9 cellular contexts compared by ENCODE assay signal in the genomic region with DNA sequence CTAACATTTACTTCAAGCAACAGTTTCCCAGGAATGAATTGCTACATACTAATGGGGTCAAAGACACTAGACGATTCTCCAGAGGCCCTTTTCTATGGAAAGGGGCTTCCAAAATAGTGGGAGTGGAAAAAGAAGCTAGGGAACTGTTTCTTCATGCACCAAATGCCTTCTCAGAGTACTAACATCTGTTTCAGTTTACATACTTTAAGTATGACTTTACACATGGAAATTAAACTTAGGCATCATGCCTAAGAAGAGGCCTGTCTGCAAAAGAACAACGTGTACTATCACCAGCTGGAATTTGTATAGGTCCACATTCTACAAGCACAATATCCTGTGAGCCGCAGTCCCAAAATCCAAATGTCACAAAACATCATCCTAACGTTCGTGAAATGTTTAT. TPM values are rescaled to one million over a fixed set of nuclear protein-coding genes. Genes with fewer than 3 reads are reported as not detected.
A peak's percentile ranks its signal among the peaks of the same experiment; 100 is the strongest.
DNase-seq lines count a peak whose midpoint lies in the region; ATAC-seq and TF ChIP-seq lines count a peak whose summit lies in the region.
"Had no signal": no experiment of that assay in that cellular context is flagged by ENCODE, and none has a peak within 500 bp of the region (broad histone marks: within the 10 kb centered on the region; RNA-seq: fewer than 3 reads in every experiment).

No MANE protein-coding gene starts in this region.

- ATAC-seq in HG02678 (IDR thresholded peaks at IDR 0.05; ENCODE audit: unreplicated experiment): no peak

- 24% methylated on average over 5 of the region's 5 CpGs for WGBS in mammary epithelial cell (ENCODE audit: low coverage, missing lambda C conversion rate)

- dilution Hi-C loops in mammary epithelial cell (cut with HindIII; ENCODE audit: low sequenced_read_pairs): no loop called here

- no peaks in the 10 kb centered on the region for H3K9me3 ChIP-seq in mammary epithelial cell (replicated peaks; ENCODE audit: insufficient read depth, low read length)
- no peaks in the 10 kb centered on the region for H3K9me3 ChIP-seq in stomach smooth muscle (ENCODE audit: control insufficient read depth in 2 of 2, low read length in 2 of 2)

- H3K4me3 ChIP-seq in mammary epithelial cell (replicated peaks in 1 of 3; ENCODE audit: insufficient read depth in 1 of 3, low read depth in 2 of 3, low read length in 3 of 3) (no peak overlapping the region), stomach smooth muscle (ENCODE audit: low read length in 2 of 2) (no peak overlapping the region)

- peak overlapping the region; percentile 53 for H3K4me2 ChIP-seq in mammary epithelial cell (ENCODE audit: insufficient read depth, low read depth, low read length)

- H2AFZ ChIP-seq in mammary epithelial cell (ENCODE audit: low read depth, low read length): peak overlapping the region; percentile 52

- H3K27ac ChIP-seq in mammary epithelial cell (ENCODE audit: insufficient read depth, low read depth, low read length): peak overlapping the region; percentile 36
- H3K27ac ChIP-seq in stomach smooth muscle (ENCODE audit: low read length): peak overlapping the region; percentile 63
- H3K27ac ChIP-seq: HL-60 had no signal

- CTCF ChIA-PET in mammary epithelial cell (lab: Charles Lee; ENCODE audit: low non-redundant PET): no interaction called here

- in situ Hi-C loops in mammary epithelial cell (cut with MboI; ENCODE audit: low sequenced_read_pairs in 2 of 2): loop anchor here (10.0 to 25.0 kb wide), 3 partner anchors 125 to 875 kb away; no protein-coding TSS in a partner anchor

- intact Hi-C loops in mammary epithelial cell (cut with micrococcal nuclease): loop anchor here (1.0 kb wide), 7 partner anchors 65 to 888 kb away; no protein-coding TSS in a partner anchor

- DNase-seq in HCEC 1CT (peak; percentile 98), mammary epithelial cell (peak; percentile 42), left kidney (ENCODE audit: low read depth, low spot score) (peak; percentile 56), KG1 (lab: John Stamatoyannopoulos, UW) (no peak)
- DNase-seq in stimulated activated CD4-positive, alpha-beta T cell treated with anti-CD3 and anti-CD28 coated beads, Interleukin-4, amount 100 ng/mL, for 1 hour: no peak
- DNase-seq: activated T-cell treated with anti-CD3 and anti-CD28 coated beads, Interleukin-2, amount 50 U/mL, for 1 hour had no signal

- H3K79me2 ChIP-seq in mammary epithelial cell (ENCODE audit: insufficient read depth, low read length): no peaks in the 10 kb centered on the region

- no TSS peak for BruUV-seq in mammary epithelial cell (replicated peaks; lab: Mats Ljungman, UMichigan)

- H3K9ac ChIP-seq in mammary epithelial cell (ENCODE audit: insufficient read depth, low read length): no peak overlapping the region
- peak overlapping the region; percentile 29 to 37 for H3K9ac ChIP-seq in stomach smooth muscle (ENCODE audit: low read length in 2 of 2)

- H3K27me3 ChIP-seq in mammary epithelial cell (ENCODE audit: insufficient read depth, low read length) (no peaks in the 10 kb centered on the region), stomach smooth muscle (ENCODE audit: control insufficient read depth in 1 of 2, insufficient read depth in 2 of 2, low read length in 2 of 2) (no peaks in the 10 kb centered on the region)

- H3K4me1 ChIP-seq in mammary epithelial cell (ENCODE audit: insufficient read depth, low read length): peaks cover 19% of the 10 kb centered on the region
- peaks cover 5% of the 10 kb centered on the region for H3K4me1 ChIP-seq in stomach smooth muscle (ENCODE audit: control insufficient read depth, insufficient read depth, low read length)

- H3K36me3 ChIP-seq in mammary epithelial cell (ENCODE audit: insufficient read depth, low read length) (no peaks in the 10 kb centered on the region), stomach smooth muscle (ENCODE audit: control insufficient read depth in 2 of 2, insufficient read depth in 2 of 2, low read length in 2 of 2) (no peaks in the 10 kb centered on the region)

- TF ChIP-seq CTCF in mammary epithelial cell (conservative IDR thresholded peaks at IDR 0.05 in 1 of 2, IDR thresholded peaks at IDR 0.05 in 1 of 2; ENCODE audit: extremely low read depth in 1 of 2, insufficient read depth in 1 of 2, low read depth in 1 of 2, low read length in 2 of 2): no peak

- H4K20me1 ChIP-seq in mammary epithelial cell (ENCODE audit: insufficient read depth, low read length): no peaks in the 10 kb centered on the region

RNA-seq across cellular contexts. Expression of gene WDR75, which starts 29.4 kb away (rescaled TPM):
- total RNA-seq in mammary epithelial cell: 10 to 100 TPM; 45.8 to 49.0 TPM
- polyA plus RNA-seq in mammary epithelial cell: 29.5 TPM
- polyA minus RNA-seq in mammary epithelial cell: 197 TPM

Comparison
In these comparisons a context has a peak if more than half of its experiments do, and no peak if none do; other contexts are left out.
1. DNase-seq: peak in HCEC 1CT (single experiment), mammary epithelial cell (single experiment) and left kidney (single experiment); none in stimulated activated CD4-positive, alpha-beta T cell treated with anti-CD3 and anti-CD28 coated beads, Interleukin-4, amount 100 ng/mL, for 1 hour (single experiment) and KG1 (single experiment).